In the genomic region with DNA sequence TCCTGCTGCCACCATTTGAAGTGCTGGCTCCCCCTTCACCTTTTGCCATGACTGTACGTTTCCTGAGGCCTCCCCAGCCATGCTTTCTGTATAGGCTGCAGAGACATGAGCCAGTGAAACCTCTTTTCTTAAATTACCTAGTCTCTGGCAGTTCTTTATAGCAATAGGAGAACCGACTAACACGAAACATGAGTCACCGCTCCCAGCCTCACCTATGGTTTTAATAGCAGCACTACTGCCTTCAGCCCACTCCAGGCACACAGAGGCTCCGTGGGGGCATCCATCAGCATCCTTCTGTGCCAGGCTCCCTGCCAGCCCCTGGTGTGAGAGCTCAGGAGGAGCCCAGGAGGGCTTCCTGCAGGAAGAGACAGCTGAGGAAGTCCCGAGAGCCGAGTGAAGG, we compare ENCODE assay signal across 13 cellular contexts. TPM values are rescaled to one million over a fixed set of nuclear protein-coding genes. Genes with fewer than 3 reads are reported as not detected.
DNase-seq lines count a peak whose midpoint lies in the region; ATAC-seq and TF ChIP-seq lines count a peak whose summit lies in the region.
"Had no signal": no experiment of that assay in that cellular context is flagged by ENCODE, and none has a peak within 500 bp of the region (broad histone marks: within the 10 kb centered on the region; RNA-seq: fewer than 3 reads in every experiment).

No MANE protein-coding gene starts in this region.

- H3K4me3 Mint-ChIP-seq in activated CD4-positive, alpha-beta T cell treated with anti-CD3 and anti-CD28 coated beads for 36 hours, result no peak overlapping the region
- H3K4me3 Mint-ChIP-seq in activated CD4-positive, alpha-beta T cell treated with anti-CD3 and anti-CD28 coated beads, Interleukin-2, amount 10 ng/mL, durations not matched to agents 7 days and 5 days, result no peak overlapping the region
- H3K4me3 Mint-ChIP-seq in stimulated activated naive CD8-positive, alpha-beta T cell treated with anti-CD3 and anti-CD28 coated beads, Interleukin-15, amount 100 ng/mL, for 72 hours, result no peak overlapping the region
- H3K4me3 Mint-ChIP-seq in CD14-positive monocyte (peak overlapping the region in 1 of 2 donors; percentile 26), HFFc6 (no peak overlapping the region)

- peak; percentile 53 for DNase-seq in activated CD4-positive, alpha-beta T cell treated with anti-CD3 and anti-CD28 coated beads for 36 hours
- no peak for DNase-seq in activated CD4-positive, alpha-beta T cell treated with anti-CD3 and anti-CD28 coated beads, Interleukin-2, amount 10 ng/mL, durations not matched to agents 7 days and 5 days
- DNase-seq in stimulated activated naive CD8-positive, alpha-beta T cell treated with anti-CD3 and anti-CD28 coated beads, Interleukin-15, Interleukin-2, amounts not matched to agents 100 U/mL and 50 U/mL, for 24 hours, result no peak
- DNase-seq in stimulated activated naive CD8-positive, alpha-beta T cell treated with anti-CD3 and anti-CD28 coated beads, Interleukin-15, amount 100 ng/mL, for 72 hours, result no peak
- DNase-seq in esophagus squamous epithelium (lab: John Stamatoyannopoulos, UW) (no peak), CD14-positive monocyte (ENCODE audit: low spot score) (no peak), ACHN (no peak), HFFc6 (no peak)
- DNase-seq: GOT3, NCI-H69, Peyer's patch, SHP77 had no signal

- CTCF ChIA-PET in activated CD4-positive, alpha-beta T cell treated with anti-CD3 and anti-CD28 coated beads for 36 hours (lab: Charles Lee), result interaction anchor here (1.5 kb wide), 1 partner anchor 20 kb away, joined by 4 read pairs; no protein-coding TSS in a partner anchor
- CTCF ChIA-PET in activated CD4-positive, alpha-beta T cell treated with anti-CD3 and anti-CD28 coated beads, Interleukin-2, amount 10 ng/mL, durations not matched to agents 7 days and 5 days (lab: Charles Lee), result interaction anchor here (0.6 kb wide), 1 partner anchor 17 kb away, joined by 3 read pairs; no protein-coding TSS in a partner anchor

- H3K27me3 ChIP-seq in esophagus squamous epithelium, result no peaks in the 10 kb centered on the region
- H3K27me3 ChIP-seq: BLaER1, Peyer's patch had no signal

- WGBS in esophagus squamous epithelium, 2 donors, result 57 to 75% methylated on average over 1 to 7 of the region's 7 CpGs

- peaks cover 16 to 53% (median 19%) of the 10 kb centered on the region in 3 donors for H3K4me1 ChIP-seq in esophagus squamous epithelium

- intact Hi-C loops in activated CD4-positive, alpha-beta T cell treated with anti-CD3 and anti-CD28 coated beads for 36 hours (cut with DNase I, micrococcal nuclease), result loop anchor here in 1 of 2 experiments (10.0 kb wide), 1 partner anchor 933 kb away; a partner anchor contains a TSS
- intact Hi-C loops in esophagus squamous epithelium (cut with DNase I) (no loop called here), CD14-positive monocyte (cut with micrococcal nuclease) (loop anchor here (5.0 kb wide), 1 partner anchor 44 kb away; no protein-coding TSS in a partner anchor)

- TF ChIP-seq CTCF in esophagus squamous epithelium (IDR thresholded peaks at IDR 0.05) (no peak), CD14-positive monocyte (IDR thresholded peaks at IDR 0.05) (no peak), HFFc6 (IDR thresholded peaks at IDR 0.05) (no peak)

- no peaks in the 10 kb centered on the region for H3K36me3 ChIP-seq in esophagus squamous epithelium
- H3K36me3 ChIP-seq: BLaER1, Peyer's patch had no signal

- H3K36me3 Mint-ChIP-seq in activated CD4-positive, alpha-beta T cell treated with anti-CD3 and anti-CD28 coated beads for 36 hours (ENCODE audit: low read depth), result no peaks in the 10 kb centered on the region
- H3K36me3 Mint-ChIP-seq in activated CD4-positive, alpha-beta T cell treated with anti-CD3 and anti-CD28 coated beads, Interleukin-2, amount 10 ng/mL, durations not matched to agents 7 days and 5 days (ENCODE audit: low read depth), result no peaks in the 10 kb centered on the region
- H3K36me3 Mint-ChIP-seq in CD14-positive monocyte (no peaks in the 10 kb centered on the region), HFFc6 (ENCODE audit: low read depth) (no peaks in the 10 kb centered on the region)

- no peaks in the 10 kb centered on the region for H3K27me3 Mint-ChIP-seq in activated CD4-positive, alpha-beta T cell treated with anti-CD3 and anti-CD28 coated beads for 36 hours
- no peaks in the 10 kb centered on the region for H3K27me3 Mint-ChIP-seq in activated CD4-positive, alpha-beta T cell treated with anti-CD3 and anti-CD28 coated beads, Interleukin-2, amount 10 ng/mL, durations not matched to agents 7 days and 5 days
- no peaks in the 10 kb centered on the region for H3K27me3 Mint-ChIP-seq in stimulated activated naive CD8-positive, alpha-beta T cell treated with anti-CD3 and anti-CD28 coated beads, Interleukin-15, amount 100 ng/mL, for 72 hours
- peaks cover 11 to 18% (median 13%) of the 10 kb centered on the region in 3 donors for H3K27me3 Mint-ChIP-seq in CD14-positive monocyte (ENCODE audit: low read depth in 3 of 3)
- H3K27me3 Mint-ChIP-seq in HFFc6 (ENCODE audit: insufficient read depth), result peaks cover 6% of the 10 kb centered on the region

- H3K27ac Mint-ChIP-seq in activated CD4-positive, alpha-beta T cell treated with anti-CD3 and anti-CD28 coated beads for 36 hours, result no peak overlapping the region
- no peak overlapping the region for H3K27ac Mint-ChIP-seq in activated CD4-positive, alpha-beta T cell treated with anti-CD3 and anti-CD28 coated beads, Interleukin-2, amount 10 ng/mL, durations not matched to agents 7 days and 5 days
- no peak overlapping the region for H3K27ac Mint-ChIP-seq in stimulated activated naive CD8-positive, alpha-beta T cell treated with anti-CD3 and anti-CD28 coated beads, Interleukin-15, amount 100 ng/mL, for 72 hours
- no peak overlapping the region for H3K27ac Mint-ChIP-seq in CD14-positive monocyte
- H3K27ac Mint-ChIP-seq in HFFc6, result no peak overlapping the region

- no peak overlapping the region for H3K4me3 ChIP-seq in esophagus squamous epithelium
- H3K4me3 ChIP-seq: BLaER1, Peyer's patch had no signal

- peaks cover 3% of the 10 kb centered on the region for H3K9me3 Mint-ChIP-seq in activated CD4-positive, alpha-beta T cell treated with anti-CD3 and anti-CD28 coated beads for 36 hours (ENCODE audit: low read depth)
- no peaks in the 10 kb centered on the region for H3K9me3 Mint-ChIP-seq in activated CD4-positive, alpha-beta T cell treated with anti-CD3 and anti-CD28 coated beads, Interleukin-2, amount 10 ng/mL, durations not matched to agents 7 days and 5 days
- H3K9me3 Mint-ChIP-seq in stimulated activated naive CD8-positive, alpha-beta T cell treated with anti-CD3 and anti-CD28 coated beads, Interleukin-15, amount 100 ng/mL, for 72 hours, result no peaks in the 10 kb centered on the region
- H3K9me3 Mint-ChIP-seq in CD14-positive monocyte, result peaks cover 11 to 23% (median 17%) of the 10 kb centered on the region in 7 donors
- H3K9me3 Mint-ChIP-seq in HFFc6, result no peaks in the 10 kb centered on the region

- in situ Hi-C loops in ACHN (cut with HindIII; ENCODE audit: low pct_ligation_motif_present, low pct_unique_long_range_greater_than_20kb, low sequenced_read_pairs), result no loop called here

- H3K27ac ChIP-seq in esophagus squamous epithelium, result peak overlapping the region in 3 of 4 donors; percentile 16 to 60 (median 32)
- H3K27ac ChIP-seq: BLaER1, Peyer's patch had no signal

- POLR2A ChIA-PET in activated CD4-positive, alpha-beta T cell treated with anti-CD3 and anti-CD28 coated beads for 36 hours (lab: Charles Lee), result no interaction called here
- POLR2A ChIA-PET in activated CD4-positive, alpha-beta T cell treated with anti-CD3 and anti-CD28 coated beads, Interleukin-2, amount 10 ng/mL, durations not matched to agents 7 days and 5 days (lab: Charles Lee), result no interaction called here

- no peaks in the 10 kb centered on the region for H3K9me3 ChIP-seq in esophagus squamous epithelium
- H3K9me3 ChIP-seq: BLaER1, Peyer's patch had no signal

- peak; percentile 82 for ATAC-seq in activated CD4-positive, alpha-beta T cell treated with anti-CD3 and anti-CD28 coated beads for 36 hours
- ATAC-seq in stimulated activated naive CD8-positive, alpha-beta T cell treated with anti-CD3 and anti-CD28 coated beads, Interleukin-15, Interleukin-2, amounts not matched to agents 100 U/mL and 50 U/mL, for 24 hours, result peak; percentile 16
- no peak for ATAC-seq in stimulated activated naive CD8-positive, alpha-beta T cell treated with anti-CD3 and anti-CD28 coated beads, Interleukin-15, amount 100 ng/mL, for 72 hours

- no peak for TF ChIP-seq POLR2A in esophagus squamous epithelium (IDR thresholded peaks at IDR 0.05)

- peaks cover 3% of the 10 kb centered on the region for H3K4me1 Mint-ChIP-seq in activated CD4-positive, alpha-beta T cell treated with anti-CD3 and anti-CD28 coated beads for 36 hours
- peaks cover 9% of the 10 kb centered on the region for H3K4me1 Mint-ChIP-seq in activated CD4-positive, alpha-beta T cell treated with anti-CD3 and anti-CD28 coated beads, Interleukin-2, amount 10 ng/mL, durations not matched to agents 7 days and 5 days
- H3K4me1 Mint-ChIP-seq in stimulated activated naive CD8-positive, alpha-beta T cell treated with anti-CD3 and anti-CD28 coated beads, Interleukin-15, amount 100 ng/mL, for 72 hours, result peaks cover 14% of the 10 kb centered on the region
- H3K4me1 Mint-ChIP-seq in CD14-positive monocyte (peaks cover 23% of the 10 kb centered on the region), HFFc6 (ENCODE audit: low read depth) (no peaks in the 10 kb centered on the region)

RNA-seq across cellular contexts. Expression of a gene that starts 5.5 kb away (rescaled TPM):
- 10 to 100 TPM; 15.7 to 20.8 TPM for total RNA-seq in activated CD4-positive, alpha-beta T cell treated with anti-CD3 and anti-CD28 coated beads for 36 hours
- 10 to 100 TPM; 20.2 to 31.5 TPM for total RNA-seq in activated CD4-positive, alpha-beta T cell treated with anti-CD3 and anti-CD28 coated beads, Interleukin-2, amount 10 ng/mL, durations not matched to agents 7 days and 5 days
- total RNA-seq in esophagus squamous epithelium, result 10 to 100 TPM; 11.9 to 27.8 (median 20.4) TPM
- 1 to 10 TPM in 1 of 2 donors, under 1 TPM in 1; 0.66 to 1.2 TPM for polyA plus RNA-seq in CD14-positive monocyte
- 10 to 100 TPM; 13.4 to 17.0 (median 15.0) TPM for total RNA-seq in HFFc6 (2021; fragmentation: NEBNext Ultra II Directional; extraction: Animal tissue kit (Norgen Biotek cat#: 25700))

RNA-seq across cellular contexts. Expression of a gene that starts 16.2 kb away (rescaled TPM):
- 1 to 10 TPM; 1.2 to 1.3 TPM for total RNA-seq in activated CD4-positive, alpha-beta T cell treated with anti-CD3 and anti-CD28 coated beads for 36 hours
- total RNA-seq in activated CD4-positive, alpha-beta T cell treated with anti-CD3 and anti-CD28 coated beads, Interleukin-2, amount 10 ng/mL, durations not matched to agents 7 days and 5 days, result under 1 TPM; 0.30 to 0.33 TPM
- 1 to 10 TPM in 3 of 4 donors, under 1 TPM in 1; 0.61 to 9.3 (median 2.1) TPM for total RNA-seq in esophagus squamous epithelium
- polyA plus RNA-seq in CD14-positive monocyte, result not detected
- under 1 TPM in 3 of 6 experiments, not detected in 3; 0.05 to 0.07 (median 0.06) TPM for total RNA-seq in HFFc6 (2021; fragmentation: NEBNext Ultra II Directional; extraction: Animal tissue kit (Norgen Biotek cat#: 25700))

RNA-seq across cellular contexts. Expression of a gene that starts 41.8 kb away (rescaled TPM):
- total RNA-seq in activated CD4-positive, alpha-beta T cell treated with anti-CD3 and anti-CD28 coated beads for 36 hours, result 10 to 100 TPM; 27.8 to 31.8 TPM
- total RNA-seq in activated CD4-positive, alpha-beta T cell treated with anti-CD3 and anti-CD28 coated beads, Interleukin-2, amount 10 ng/mL, durations not matched to agents 7 days and 5 days, result 10 to 100 TPM; 40.4 to 48.3 TPM
- total RNA-seq in esophagus squamous epithelium, result 10 to 100 TPM in 3 of 4 donors, 1 to 10 TPM in 1; 9.2 to 21.9 (median 14.8) TPM
- 10 to 100 TPM; 16.9 to 17.2 TPM for polyA plus RNA-seq in CD14-positive monocyte
- 10 to 100 TPM; 14.9 to 17.9 (median 17.4) TPM for total RNA-seq in HFFc6 (2021; fragmentation: NEBNext Ultra II Directional; extraction: Animal tissue kit (Norgen Biotek cat#: 25700))

RNA-seq across cellular contexts. Expression of a gene that starts 54.4 kb away (rescaled TPM):
- total RNA-seq in activated CD4-positive, alpha-beta T cell treated with anti-CD3 and anti-CD28 coated beads for 36 hours, result 10 to 100 TPM; 30.1 to 34.1 TPM
- 10 to 100 TPM; 29.9 to 35.3 TPM for total RNA-seq in activated CD4-positive, alpha-beta T cell treated with anti-CD3 and anti-CD28 coated beads, Interleukin-2, amount 10 ng/mL, durations not matched to agents 7 days and 5 days
- 10 to 100 TPM in 3 of 4 donors, 1 to 10 TPM in 1; 9.4 to 29.4 (median 23.0) TPM for total RNA-seq in esophagus squamous epithelium
- 10 to 100 TPM; 52.9 to 55.6 TPM for polyA plus RNA-seq in CD14-positive monocyte
- 10 to 100 TPM; 18.4 to 27.7 (median 25.2) TPM for total RNA-seq in HFFc6 (2021; fragmentation: NEBNext Ultra II Directional; extraction: Animal tissue kit (Norgen Biotek cat#: 25700))
